8 cellular contexts compared by ENCODE assay signal in the genomic region with DNA sequence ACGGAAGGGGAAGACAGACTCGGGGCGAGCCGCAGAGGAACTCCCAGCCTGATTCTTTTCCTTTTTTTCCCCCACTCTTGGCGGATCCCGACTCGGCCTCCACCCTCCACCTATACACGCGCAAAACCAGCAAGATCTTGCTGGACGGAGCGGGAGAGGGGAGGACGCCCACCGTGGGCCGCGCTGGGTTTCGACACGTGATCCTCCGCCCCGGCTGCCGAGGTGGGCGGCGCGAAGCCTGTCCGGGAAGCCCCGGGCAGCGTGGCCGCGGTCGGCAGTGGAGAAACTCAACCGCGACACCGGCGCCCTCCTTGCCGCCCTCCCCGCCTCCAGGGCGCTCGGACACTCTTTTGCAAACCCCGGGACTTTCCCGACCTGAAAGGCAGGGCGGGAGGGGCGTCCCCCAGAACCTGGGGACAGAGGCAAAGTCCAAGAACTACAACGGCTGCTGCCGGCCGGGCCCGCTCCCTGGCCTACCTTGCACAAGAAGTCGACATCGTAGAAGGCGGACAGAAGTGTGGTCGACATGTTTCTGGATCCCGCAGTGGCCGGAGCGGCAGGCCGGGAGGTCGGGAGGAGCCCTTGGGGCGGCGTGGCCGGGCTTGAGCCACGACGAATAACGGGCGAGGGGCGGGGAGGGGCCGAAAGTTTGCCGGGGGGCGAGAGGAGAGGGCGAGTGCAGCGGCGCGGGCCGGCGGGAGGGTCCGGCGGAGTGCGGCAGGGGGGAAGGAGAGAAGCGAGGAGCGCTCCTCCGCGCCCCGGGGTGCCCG. TPM values are rescaled to one million over a fixed set of nuclear protein-coding genes. Genes with fewer than 3 reads are reported as not detected.
DNase-seq lines count a peak whose midpoint lies in the region; ATAC-seq and TF ChIP-seq lines count a peak whose summit lies in the region.

No MANE protein-coding gene starts in this region.

- H3K4me1 ChIP-seq in esophagus squamous epithelium = peaks cover 18 to 60% (median 23%) of the 10 kb centered on the region in 3 donors

- no peaks in the 10 kb centered on the region for H3K27me3 ChIP-seq in esophagus squamous epithelium

- H3K27ac Mint-ChIP-seq in naive B cell = peak overlapping the region; percentile 90 to 99 (median 94)

- H3K4me1 Mint-ChIP-seq in activated T-cell treated with anti-CD3 and anti-CD28 coated beads, Interleukin-2, amount 50 U/mL, for 4 hours (ENCODE audit: low read depth) = peaks cover 45% of the 10 kb centered on the region
- peaks cover 38 to 56% (median 48%) of the 10 kb centered on the region in 3 donors for H3K4me1 Mint-ChIP-seq in naive B cell

- TF ChIP-seq POLR2A in esophagus squamous epithelium (IDR thresholded peaks at IDR 0.05) = peak in 2 of 4 donors; percentile 39 to 83

- intact Hi-C loops in esophagus squamous epithelium (cut with DNase I) = loop anchor here (10.0 kb wide), 1 partner anchor 251 kb away; no protein-coding TSS in a partner anchor

- ATAC-seq in HG02885 (IDR thresholded peaks at IDR 0.05; ENCODE audit: poor library complexity, unreplicated experiment) (peak; percentile 36), naive B cell (ENCODE audit: low read depth in 2 of 2) (peak; percentile 20 to 26)
- ATAC-seq in activated T-cell treated with anti-CD3 and anti-CD28 coated beads, Interleukin-2, amount 50 U/mL, for 4 hours = peak; percentile 7

- no peak for TF ChIP-seq CTCF in esophagus squamous epithelium (IDR thresholded peaks at IDR 0.05)

- H3K36me3 Mint-ChIP-seq in activated T-cell treated with anti-CD3 and anti-CD28 coated beads, Interleukin-2, amount 50 U/mL, for 4 hours (ENCODE audit: insufficient read depth) = peaks cover 16% of the 10 kb centered on the region
- H3K36me3 Mint-ChIP-seq in naive B cell = peaks cover 18 to 24% of the 10 kb centered on the region in 2 donors

- WGBS in esophagus squamous epithelium, 2 donors = 0% methylated on average over 15 to 23 of the region's 80 CpGs

- H3K36me3 ChIP-seq in esophagus squamous epithelium = peaks cover 4 to 44% (median 22%) of the 10 kb centered on the region in 3 donors

- DNase-seq in activated T-cell treated with anti-CD3 and anti-CD28 coated beads for 1 hour (ENCODE audit: low read depth) = peak; percentile 48
- DNase-seq in activated T-cell treated with anti-CD3 and anti-CD28 coated beads, Interleukin-2, amount 50 U/mL, for 1 hour = no peak
- DNase-seq in NOMO-1 treated with DMSO at 0.1 percent for 48 hours (lab: John Stamatoyannopoulos, UW; ENCODE audit: unreplicated experiment) = peak; percentile 64
- DNase-seq in activated T-cell treated with anti-CD3 and anti-CD28 coated beads, Interleukin-2, amount 50 U/mL, for 4 hours = peak; percentile 45
- no peak for DNase-seq in esophagus squamous epithelium (lab: John Stamatoyannopoulos, UW)
- peak; percentile 77 for DNase-seq in naive B cell
- peak in 4 of 6 experiments; percentile 61 to 80 (median 72) for DNase-seq in stimulated activated naive CD4-positive, alpha-beta T cell (lab: John Stamatoyannopoulos, UW)

- no peaks in the 10 kb centered on the region for H3K9me3 Mint-ChIP-seq in activated T-cell treated with anti-CD3 and anti-CD28 coated beads, Interleukin-2, amount 50 U/mL, for 4 hours
- peaks cover 0 to 3% (median 0%) of the 10 kb centered on the region in 7 donors for H3K9me3 Mint-ChIP-seq in naive B cell

- H3K9me3 ChIP-seq in esophagus squamous epithelium = no peaks in the 10 kb centered on the region

- H3K27ac ChIP-seq in esophagus squamous epithelium = peak overlapping the region; percentile 96 to 100 (median 98)

- peak overlapping the region; percentile 79 to 97 (median 92) for H3K4me3 ChIP-seq in esophagus squamous epithelium

- peak overlapping the region; percentile 94 for H3K4me3 Mint-ChIP-seq in activated T-cell treated with anti-CD3 and anti-CD28 coated beads, Interleukin-2, amount 50 U/mL, for 4 hours
- H3K4me3 Mint-ChIP-seq in naive B cell = peak overlapping the region; percentile 73 to 99 (median 94)

- no peaks in the 10 kb centered on the region for H3K27me3 Mint-ChIP-seq in activated T-cell treated with anti-CD3 and anti-CD28 coated beads, Interleukin-2, amount 50 U/mL, for 4 hours (ENCODE audit: low read depth)
- H3K27me3 Mint-ChIP-seq in naive B cell = no peaks in the 10 kb centered on the region

RNA-seq across cellular contexts. Expression of a gene that starts 0.4 kb away (rescaled TPM):
- 10 to 100 TPM; 67.7 to 81.4 (median 75.5) TPM for total RNA-seq in activated T-cell treated with anti-CD3 and anti-CD28 coated beads, Interleukin-2, amount 50 U/mL, for 4 hours
- total RNA-seq in esophagus squamous epithelium = 10 to 100 TPM; 26.6 to 87.7 (median 41.8) TPM
- 100 to 1,000 TPM; 125 to 367 (median 188) TPM for polyA plus RNA-seq in naive B cell (ENCODE audit: low read depth in 6 of 6)

Comparison
In these comparisons a context has a peak if more than half of its experiments do, and no peak if none do; other contexts are left out.
1. DNase-seq: peak in activated T-cell treated with anti-CD3 and anti-CD28 coated beads for 1 hour (single experiment), NOMO-1 treated with DMSO at 0.1 percent for 48 hours (single experiment), activated T-cell treated with anti-CD3 and anti-CD28 coated beads, Interleukin-2, amount 50 U/mL, for 4 hours (single experiment), naive B cell (single experiment) and stimulated activated naive CD4-positive, alpha-beta T cell (4 of 6); none in activated T-cell treated with anti-CD3 and anti-CD28 coated beads, Interleukin-2, amount 50 U/mL, for 1 hour (single experiment) and esophagus squamous epithelium (single experiment).
2. Peak in every context shown above with its lines, with median percentiles within 50 percentile points of each other: ATAC-seq.